Comparison of ENCODE assay signal across 8 cellular contexts in genomic region chr7:30974605-30975256, GRCh38.
A peak's percentile ranks its signal among the peaks of the same experiment; 100 is the strongest.
DNase-seq lines count a peak whose midpoint lies in the region; TF ChIP-seq lines count a peak whose summit lies in the region.

No MANE protein-coding gene starts in this region.

- no peak overlapping the region for H3K4me3 ChIP-seq in AG04449 (ENCODE audit: low read depth, low read length)
- no peak overlapping the region for H3K4me3 ChIP-seq in LNCaP clone FGC (ENCODE audit: low read depth, low read length)
- H3K4me3 ChIP-seq in retinal pigment epithelial cell (ENCODE audit: low read length), result no peak overlapping the region

- DNase-seq in AG04449 (ENCODE audit: low read depth, low spot score) (no peak), HEK293T (ENCODE audit: extremely low spot score) (peak; percentile 72), LNCaP clone FGC (ENCODE audit: low read depth) (peak; percentile 14), germinal center (ENCODE audit: low spot score) (peak; percentile 83), retinal pigment epithelial cell (ENCODE audit: low read depth) (no peak), Kasumi-1 (lab: John Stamatoyannopoulos, UW) (no peak)
- peak; percentile 13 for DNase-seq in activated CD4-positive, alpha-beta T cell treated with anti-CD3 and anti-CD28 coated beads, Interleukin-2, amount 50 U/mL, for 1 hour

- POLR2A ChIA-PET in AG04449 (lab: Yijun Ruan, JAX), result no interaction called here
- POLR2A ChIA-PET in HEK293T (lab: Yijun Ruan, JAX), result no interaction called here

- CTCF ChIA-PET in AG04449 (lab: Yijun Ruan, JAX) (interaction anchor here (0.7 to 7.7 kb wide), 4 partner anchors 9 to 176 kb away, joined by 3 to 85 read pairs (median 12); no protein-coding TSS in a partner anchor), HEK293T (lab: Yijun Ruan, JAX) (interaction anchor here (0.8 to 2.6 kb wide), 4 partner anchors 9 to 148 kb away, joined by 3 to 7 read pairs (median 3); no protein-coding TSS in a partner anchor)

- TF ChIP-seq CTCF in AG04449 (IDR thresholded peaks at IDR 0.05; ENCODE audit: insufficient read depth, low read length, missing control alignments) (peak; percentile 53), GM12874 (IDR thresholded peaks at IDR 0.05; ENCODE audit: insufficient read depth, low read depth, low read length) (peak; percentile 92), LNCaP clone FGC (IDR thresholded peaks at IDR 0.05; ENCODE audit: control insufficient read depth, extremely low read depth, insufficient read depth) (peak; percentile 79), retinal pigment epithelial cell (conservative IDR thresholded peaks at IDR 0.05; ENCODE audit: low read depth, low read length) (peak; percentile 88)

TF ChIP-seq in HEK293T, 16 proteins besides CTCF, POLR2A, EP300 and RAD21:
- no peak for TF ChIP-seq L3MBTL2 (conservative IDR thresholded peaks at IDR 0.05)
- TF ChIP-seq SP1 (IDR thresholded peaks at IDR 0.05), result no peak
- TF ChIP-seq ARNT (IDR thresholded peaks at IDR 0.05), result no peak
- TF ChIP-seq ZNF384 (IDR thresholded peaks at IDR 0.05), result no peak
- no peak for TF ChIP-seq PKNOX1 (IDR thresholded peaks at IDR 0.05)
- no peak for TF ChIP-seq FOXM1 (IDR thresholded peaks at IDR 0.05; ENCODE audit: borderline replicate concordance)
- no peak for TF ChIP-seq HDGF (IDR thresholded peaks at IDR 0.05; ENCODE audit: borderline replicate concordance)
- no peak for TF ChIP-seq BHLHE40 (IDR thresholded peaks at IDR 0.05; ENCODE audit: borderline replicate concordance)
- TF ChIP-seq SUZ12 (IDR thresholded peaks at IDR 0.05), result no peak
- TF ChIP-seq CTBP1 (IDR thresholded peaks at IDR 0.05; ENCODE audit: borderline replicate concordance), result no peak
- TF ChIP-seq LEF1 (IDR thresholded peaks at IDR 0.05; ENCODE audit: borderline replicate concordance), result no peak; the same call in 1 of the 2 replicates
- no peak for TF ChIP-seq TARDBP (IDR thresholded peaks at IDR 0.05)
- TF ChIP-seq ELF4 (IDR thresholded peaks at IDR 0.05), result no peak
- TF ChIP-seq NFRKB (IDR thresholded peaks at IDR 0.05), result no peak
- no peak for TF ChIP-seq FOXK2 (IDR thresholded peaks at IDR 0.05)
- TF ChIP-seq FOXA1 (IDR thresholded peaks at IDR 0.05), result no peak

Comparison
In these comparisons a context has a peak if more than half of its experiments do, and no peak if none do; other contexts are left out.
1. DNase-seq: peak in HEK293T (single experiment), LNCaP clone FGC (single experiment), activated CD4-positive, alpha-beta T cell treated with anti-CD3 and anti-CD28 coated beads, Interleukin-2, amount 50 U/mL, for 1 hour (single experiment) and germinal center (single experiment); none in AG04449 (single experiment), retinal pigment epithelial cell (single experiment) and Kasumi-1 (0 of 2).
2. Peak in every context shown above with its lines, with median percentiles within 50 percentile points of each other: CTCF ChIP-seq.